24 cellular contexts compared by ENCODE assay signal in genomic region chr6:456358-456857, GRCh38.
"Had no signal": no experiment of that assay in that cellular context is flagged by ENCODE, and none has a peak within 500 bp of the region (broad histone marks: within the 10 kb centered on the region; RNA-seq: fewer than 3 reads in every experiment).

No MANE protein-coding gene starts in this region.

- H3K27me3 Mint-ChIP-seq: activated naive CD8-positive, alpha-beta T cell; stimulated activated naive CD8-positive, alpha-beta T cell treated with anti-CD3 and anti-CD28 coated beads, Interleukin-15, Interleukin-2, amounts not matched to agents 100 ng/mL and 50 ng/mL, for 24 hours had no signal

- H3K36me3 Mint-ChIP-seq: natural killer cell; stimulated activated effector memory CD8-positive, alpha-beta T cell treated with anti-CD3 and anti-CD28 coated beads, Interleukin-12 subunit alpha, Interleukin-12 subunit beta, amount 100 ng/mL, for 72 hours; type B pancreatic cell had no signal

- H3K4me3 ChIP-seq: body of pancreas, left lung, lower lobe of right lung, right lobe of liver, skin epidermis, uterus had no signal

- H3K4me3 Mint-ChIP-seq: activated CD8-positive, alpha-beta T cell treated with anti-CD3 and anti-CD28 coated beads, Interleukin-2, amount 10 ng/mL, durations not matched to agents 7 days and 5 days; activated naive CD8-positive, alpha-beta T cell; natural killer cell; stimulated activated effector memory CD8-positive, alpha-beta T cell treated with anti-CD3 and anti-CD28 coated beads, Interleukin-12 subunit alpha, Interleukin-12 subunit beta, amount 100 ng/mL, for 72 hours; stimulated activated naive CD8-positive, alpha-beta T cell treated with anti-CD3 and anti-CD28 coated beads, Interleukin-15, Interleukin-2, amounts not matched to agents 100 ng/mL and 50 ng/mL, for 24 hours; type B pancreatic cell had no signal

- ATAC-seq: activated CD8-positive, alpha-beta T cell treated with anti-CD3 and anti-CD28 coated beads, Interleukin-2, amount 10 ng/mL, durations not matched to agents 7 days and 5 days; body of pancreas; left lung; lower lobe of right lung; natural killer cell; right lobe of liver; stimulated activated effector memory CD8-positive, alpha-beta T cell treated with anti-CD3 and anti-CD28 coated beads, Interleukin-12 subunit alpha, Interleukin-12 subunit beta, amount 100 ng/mL, for 72 hours had no signal

- H3K36me3 ChIP-seq: left lung, lower lobe of right lung, right lobe of liver, uterus had no signal

- H3K4me1 Mint-ChIP-seq: natural killer cell had no signal

- H3K9me3 ChIP-seq: body of pancreas, left lung, lower lobe of right lung, right lobe of liver, uterus had no signal

- H3K27me3 ChIP-seq: body of pancreas, left lung, right lobe of liver, uterus had no signal

- DNase-seq: activated CD4-positive, alpha-beta T cell treated with anti-CD3 and anti-CD28 coated beads for 1 hour; activated CD8-positive, alpha-beta T cell treated with anti-CD3 and anti-CD28 coated beads, Interleukin-2, amount 10 ng/mL, durations not matched to agents 7 days and 5 days; activated effector memory CD4-positive, alpha-beta T cell treated with Interleukin-2 at 50 U/mL for 16 hours; activated naive CD4-positive, alpha-beta T cell treated with Interleukin-2 at 50 U/mL for 16 hours; anterior cingulate cortex; body of pancreas; dermis blood vessel endothelial cell; effector CD4-positive, alpha-beta T cell; left lung; lower lobe of right lung; mesenchymal stem cell; natural killer cell; right lobe of liver; stimulated activated CD4-positive, alpha-beta T cell treated with anti-CD3 and anti-CD28 coated beads, Interleukin-12 subunit alpha, Interleukin-12 subunit beta, amount 100 ng/mL, for 4 hours; stimulated activated CD4-positive, alpha-beta T cell treated with anti-CD3 and anti-CD28 coated beads, Interleukin-4, amount 100 ng/mL, for 1 hour; substantia nigra; T-helper 2 cell; uterus had no signal

- H3K9me3 Mint-ChIP-seq: natural killer cell; stimulated activated effector memory CD8-positive, alpha-beta T cell treated with anti-CD3 and anti-CD28 coated beads, Interleukin-12 subunit alpha, Interleukin-12 subunit beta, amount 100 ng/mL, for 72 hours had no signal

- H3K27ac Mint-ChIP-seq: activated CD8-positive, alpha-beta T cell treated with anti-CD3 and anti-CD28 coated beads, Interleukin-2, amount 10 ng/mL, durations not matched to agents 7 days and 5 days; natural killer cell; stimulated activated effector memory CD8-positive, alpha-beta T cell treated with anti-CD3 and anti-CD28 coated beads, Interleukin-12 subunit alpha, Interleukin-12 subunit beta, amount 100 ng/mL, for 72 hours; stimulated activated naive CD8-positive, alpha-beta T cell treated with anti-CD3 and anti-CD28 coated beads, Interleukin-15, Interleukin-2, amounts not matched to agents 100 ng/mL and 50 ng/mL, for 24 hours; type B pancreatic cell had no signal

- H3K27ac ChIP-seq: body of pancreas, epithelial cell of prostate, left lung, lower lobe of right lung, right lobe of liver, skin epidermis, uterus had no signal

- H3K4me1 ChIP-seq: body of pancreas, left lung, lower lobe of right lung, right lobe of liver, uterus had no signal
